ENCODE assay signal across 6 cellular contexts in the genomic region with DNA sequence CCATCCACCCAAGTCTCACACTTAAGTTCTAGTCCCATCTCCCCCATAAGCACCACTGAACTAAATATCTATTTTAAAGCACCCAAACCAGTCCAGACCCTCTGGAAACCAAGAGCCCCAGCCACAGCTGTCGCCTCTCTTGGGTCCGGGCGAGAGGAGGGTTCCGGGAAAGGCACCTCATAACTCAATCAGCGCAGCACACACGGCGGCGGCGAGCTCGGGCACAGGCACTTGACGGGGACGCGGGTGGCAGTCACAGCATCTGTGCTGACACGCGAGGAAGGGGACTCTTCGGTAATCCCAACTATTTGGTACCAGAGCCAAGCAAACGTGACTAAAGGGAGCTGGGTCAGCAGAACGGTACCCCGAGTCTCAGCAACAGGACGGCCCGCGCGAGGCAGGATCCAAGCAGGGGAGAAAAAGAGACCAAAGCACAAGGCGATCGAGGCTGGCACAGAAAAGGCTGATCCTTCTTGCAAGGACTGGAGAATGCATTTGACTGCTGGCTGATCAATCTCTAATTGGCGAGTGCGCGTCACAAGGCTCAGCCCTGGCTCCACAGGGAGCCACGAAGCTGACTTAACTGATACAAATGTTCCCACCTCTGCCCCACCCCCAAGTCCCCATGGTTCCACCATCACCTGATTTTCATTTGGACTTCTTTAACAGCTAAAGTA.
DNase-seq lines count a peak whose midpoint lies in the region; FAIRE-seq and TF ChIP-seq lines count a peak whose summit lies in the region.
"Not testable (repeated sequence)": the region's sequence is repeated elsewhere in the genome, so short reads cannot be mapped to it uniquely, and the experiment has no call there.

No MANE protein-coding gene starts in this region.

- DNase-seq in Ammon's horn (ENCODE audit: low spot score) (peak; percentile 1), NCI-H2227 (lab: John Stamatoyannopoulos, UW; ENCODE audit: unreplicated experiment) (peak; percentile 9), endodermal cell (peak; percentile 50), left kidney (ENCODE audit: low read depth, low spot score) (peak; percentile 1), retina (peak; percentile 24)
- not testable (repeated sequence) for DNase-seq in GM12891 (ENCODE audit: insufficient read length, low spot score)

- H3K9ac ChIP-seq in endodermal cell (ENCODE audit: extremely low read depth, low read length, poor library complexity, severe bottlenecking), result not testable (repeated sequence)

- not testable (repeated sequence) for TF ChIP-seq CTCF in endodermal cell (conservative IDR thresholded peaks at IDR 0.05)

- H3K27ac Mint-ChIP-seq in endodermal cell, result not testable (repeated sequence)

- H3K36me3 ChIP-seq in endodermal cell (ENCODE audit: control insufficient read depth, insufficient read depth, low read length), result not testable (repeated sequence)

- WGBS in endodermal cell (ENCODE audit: insufficient coverage in 1 of 2, insufficient read length in 1 of 2), 2 experiments, result 90% methylated on average over 27 of the region's 29 CpGs; no CpG with 5 or more reads in 1 of the 2 experiments

- H3K27ac ChIP-seq in endodermal cell (ENCODE audit: low read depth, low read length), result not testable (repeated sequence)

- not testable (repeated sequence) for H3K9me3 Mint-ChIP-seq in endodermal cell

- H3K4me3 ChIP-seq in endodermal cell (ENCODE audit: low read length), result not testable (repeated sequence)

- H3K9me3 ChIP-seq in endodermal cell (ENCODE audit: control insufficient read depth, low read length), result not testable (repeated sequence)

- H3K36me3 Mint-ChIP-seq in endodermal cell (ENCODE audit: low read depth), result not testable (repeated sequence)

- not testable (repeated sequence) for TF ChIP-seq POLR2A in GM12891 (IDR thresholded peaks at IDR 0.05; ENCODE audit: low read depth, low read length)

- H3K27me3 Mint-ChIP-seq in endodermal cell (ENCODE audit: insufficient read depth), result peaks cover 42% of the 10 kb centered on the region

- H3K4me1 Mint-ChIP-seq in endodermal cell, result not testable (repeated sequence)

- not testable (repeated sequence) for H3K27me3 ChIP-seq in endodermal cell (ENCODE audit: control insufficient read depth, insufficient read depth, low read length, poor library complexity, severe bottlenecking)

- not testable (repeated sequence) for H3K4me1 ChIP-seq in endodermal cell (ENCODE audit: control insufficient read depth, insufficient read depth, low read length)

- peak; percentile 74 for FAIRE-seq in GM12891 (lab: Jason Lieb, UNC)

- H3K4me3 Mint-ChIP-seq in endodermal cell, result peak overlapping the region; percentile 46
